9 cellular contexts compared by ENCODE assay signal in genomic region chrX:24371391-24371972, GRCh38. TPM values are rescaled to one million over a fixed set of nuclear protein-coding genes. Genes with fewer than 3 reads are reported as not detected.
A peak's percentile ranks its signal among the peaks of the same experiment; 100 is the strongest.
DNase-seq lines count a peak whose midpoint lies in the region; ATAC-seq and TF ChIP-seq lines count a peak whose summit lies in the region.
"Had no signal": no experiment of that assay in that cellular context is flagged by ENCODE, and none has a peak within 500 bp of the region (broad histone marks: within the 10 kb centered on the region; RNA-seq: fewer than 3 reads in every experiment).

No MANE protein-coding gene starts in this region.

- intact Hi-C loops in naive thymus-derived CD4-positive, alpha-beta T cell (cut with micrococcal nuclease) = loop anchor here (1.0 to 5.0 kb wide), 7 partner anchors 64 to 289 kb away; no protein-coding TSS in a partner anchor

- TF ChIP-seq CTCF in GM12872 (IDR thresholded peaks at IDR 0.05; ENCODE audit: insufficient read depth, low read depth, low read length) (peak; percentile 67), epithelial cell of esophagus (IDR thresholded peaks at IDR 0.05; ENCODE audit: insufficient read depth, low read depth, low read length, missing control alignments) (peak; percentile 68)

- peak overlapping the region; percentile 8 to 82 (median 52) for H3K4me3 Mint-ChIP-seq in naive thymus-derived CD4-positive, alpha-beta T cell

- H3K36me3 ChIP-seq in naive thymus-derived CD4-positive, alpha-beta T cell (ENCODE audit: control insufficient read depth in 2 of 3, insufficient read depth in 3 of 3, low read length in 3 of 3) = no peaks in the 10 kb centered on the region

- no peaks in the 10 kb centered on the region for H3K4me1 ChIP-seq in naive thymus-derived CD4-positive, alpha-beta T cell (ENCODE audit: control insufficient read depth in 2 of 2, insufficient read depth in 2 of 2, low read length in 2 of 2)

- H3K27ac ChIP-seq in naive thymus-derived CD4-positive, alpha-beta T cell (ENCODE audit: low read depth, low read length) = no peak overlapping the region

- H3K4me3 ChIP-seq in epithelial cell of esophagus (ENCODE audit: low read length) = no peak overlapping the region
- H3K4me3 ChIP-seq in naive thymus-derived CD4-positive, alpha-beta T cell (ENCODE audit: low read length) = no peak overlapping the region

- H3K27me3 Mint-ChIP-seq in naive thymus-derived CD4-positive, alpha-beta T cell = peaks cover 0 to 4% (median 0%) of the 10 kb centered on the region in 5 donors

- CTCF ChIA-PET in naive thymus-derived CD4-positive, alpha-beta T cell (lab: Charles Lee) = interaction anchor here (2.3 to 2.8 kb wide), 2 partner anchors 14 to 127 kb away, joined by 7 to 17 read pairs; no protein-coding TSS in a partner anchor

- no peaks in the 10 kb centered on the region for H3K9me3 Mint-ChIP-seq in naive thymus-derived CD4-positive, alpha-beta T cell

- H3K36me3 Mint-ChIP-seq in naive thymus-derived CD4-positive, alpha-beta T cell = no peaks in the 10 kb centered on the region

- peaks cover 5 to 30% (median 9%) of the 10 kb centered on the region in 7 donors for H3K4me1 Mint-ChIP-seq in naive thymus-derived CD4-positive, alpha-beta T cell

- ATAC-seq in HG02943 (IDR thresholded peaks at IDR 0.05; ENCODE audit: low read depth, unreplicated experiment) = peak; percentile 80
- peak; percentile 79 for ATAC-seq in naive thymus-derived CD4-positive, alpha-beta T cell
- no peak for ATAC-seq in HG03520 (IDR thresholded peaks at IDR 0.05; ENCODE audit: unreplicated experiment)

- peak overlapping the region in 1 of 9 donors; percentile 83 for H3K27ac Mint-ChIP-seq in naive thymus-derived CD4-positive, alpha-beta T cell

- DNase-seq in NCI-H526 (lab: John Stamatoyannopoulos, UW) = peak; percentile 30 to 86
- DNase-seq in activated CD8-positive, alpha-beta memory T cell treated with anti-CD3 and anti-CD28 coated beads for 4 hours (ENCODE audit: low read depth in 2 of 2) = peak; percentile 10 to 11
- peak; percentile 67 for DNase-seq in epithelial cell of esophagus (ENCODE audit: low read depth)
- DNase-seq in naive thymus-derived CD4-positive, alpha-beta T cell = peak; percentile 15 to 60 (median 44)
- peak; percentile 24 for DNase-seq in stimulated activated naive CD4-positive, alpha-beta T cell treated with Interleukin-2 at 50 U/mL for 16 hours (lab: John Stamatoyannopoulos, UW)

- H3K9me3 ChIP-seq in naive thymus-derived CD4-positive, alpha-beta T cell (ENCODE audit: control insufficient read depth in 2 of 3, low read length in 3 of 3) = no peaks in the 10 kb centered on the region

- POLR2A ChIA-PET in naive thymus-derived CD4-positive, alpha-beta T cell (lab: Charles Lee) = no interaction called here

- no peaks in the 10 kb centered on the region for H3K27me3 ChIP-seq in naive thymus-derived CD4-positive, alpha-beta T cell (ENCODE audit: control insufficient read depth in 2 of 2, insufficient read depth in 2 of 2, low read length in 2 of 2)

RNA-seq across cellular contexts. Expression of gene SUPT20HL1, which starts 11.0 kb away (rescaled TPM):
- total RNA-seq in naive thymus-derived CD4-positive, alpha-beta T cell = not detected
- not detected for polyA plus RNA-seq in naive thymus-derived CD4-positive, alpha-beta T cell
- total RNA-seq: mononuclear cell had no signal

RNA-seq across cellular contexts. Expression of gene SUPT20HL2, which starts 57.6 kb away (rescaled TPM):
- not detected for total RNA-seq in naive thymus-derived CD4-positive, alpha-beta T cell
- not detected for polyA plus RNA-seq in naive thymus-derived CD4-positive, alpha-beta T cell
- total RNA-seq: mononuclear cell had no signal

Comparison
In these comparisons a context has a peak if more than half of its experiments do, and no peak if none do; other contexts are left out.
1. DNase-seq: peak in every context shown above with its lines; median percentile 67 in epithelial cell of esophagus; 58 in NCI-H526; 44 in naive thymus-derived CD4-positive, alpha-beta T cell; 24 in stimulated activated naive CD4-positive, alpha-beta T cell treated with Interleukin-2 at 50 U/mL for 16 hours; 10 in activated CD8-positive, alpha-beta memory T cell treated with anti-CD3 and anti-CD28 coated beads for 4 hours.